Comparison of ENCODE assay signal across 23 cellular contexts in genomic region chr2:3870997-3871396, GRCh38.
"Had no signal": no experiment of that assay in that cellular context is flagged by ENCODE, and none has a peak within 500 bp of the region (broad histone marks: within the 10 kb centered on the region; RNA-seq: fewer than 3 reads in every experiment).

No MANE protein-coding gene starts in this region.

- H3K9me3 ChIP-seq: gastroesophageal sphincter, psoas muscle, stomach, tibial artery, upper lobe of right lung had no signal

- H3K4me1 Mint-ChIP-seq: mesothelial cell of epicardium; stimulated activated naive B cell treated with anti-CD40 and anti-IgM and Interleukin-4, amounts not matched to agents 10 μg/mL and 1 μg/mL and 100 μg/mL, for 72 hours had no signal

- H3K4me2 ChIP-seq: smooth muscle cell had no signal

- H3K27me3 ChIP-seq: brain microvascular endothelial cell, stomach, tibial artery, upper lobe of right lung had no signal

- H3K36me3 Mint-ChIP-seq: mesothelial cell of epicardium; naive thymus-derived CD4-positive, alpha-beta T cell; stimulated activated naive B cell treated with anti-CD40 and anti-IgM and Interleukin-4, amounts not matched to agents 10 μg/mL and 1 μg/mL and 100 μg/mL, for 72 hours had no signal

- H3K9ac ChIP-seq: parathyroid adenoma had no signal

- H3K9me3 Mint-ChIP-seq: mesothelial cell of epicardium; naive thymus-derived CD4-positive, alpha-beta T cell; stimulated activated naive B cell treated with anti-CD40 and anti-IgM and Interleukin-4, amounts not matched to agents 10 μg/mL and 1 μg/mL and 100 μg/mL, for 72 hours had no signal

- H3K36me3 ChIP-seq: brain microvascular endothelial cell, gastroesophageal sphincter, stomach, tibial artery, upper lobe of right lung had no signal

- DNase-seq: activated CD4-positive, alpha-beta T cell treated with anti-CD3 and anti-CD28 coated beads for 4 hours; activated CD4-positive, alpha-beta T cell treated with anti-CD3 and anti-CD28 coated beads, Interleukin-2, amount 50 U/mL, for 4 hours; activated CD4-positive, CD25-positive, alpha-beta regulatory T cell; activated CD8-positive, alpha-beta memory T cell treated with anti-CD3 and anti-CD28 coated beads for 24 hours; activated gamma-delta T cell treated with Interleukin-2 at 50 U/mL for 16 hours; activated naive CD4-positive, alpha-beta T cell treated with anti-CD3 and anti-CD28 coated beads, Interleukin-2, amount 50 U/mL, for 16 hours; amniotic stem cell; brain microvascular endothelial cell; hippocampal formation; kidney; left colon; naive thymus-derived CD4-positive, alpha-beta T cell; nucleus accumbens; psoas muscle; stimulated activated CD4-positive, alpha-beta T cell treated with anti-CD3 and anti-CD28 coated beads, Interleukin-2, amount 100 ng/mL, for 24 hours; stimulated activated naive B cell treated with anti-CD40 and anti-IgM and Interleukin-4, amounts not matched to agents 10 μg/mL and 1 μg/mL and 100 μg/mL, for 72 hours; stomach; tibial artery; upper lobe of right lung had no signal

- H3K27ac ChIP-seq: brain microvascular endothelial cell, gastroesophageal sphincter, parathyroid adenoma, psoas muscle, stomach, tibial artery, upper lobe of right lung had no signal

- H3K4me1 ChIP-seq: parathyroid adenoma, psoas muscle, upper lobe of right lung had no signal

- H3K27ac Mint-ChIP-seq: mesothelial cell of epicardium; naive thymus-derived CD4-positive, alpha-beta T cell; stimulated activated naive B cell treated with anti-CD40 and anti-IgM and Interleukin-4, amounts not matched to agents 10 μg/mL and 1 μg/mL and 100 μg/mL, for 72 hours had no signal

- H3K4me3 ChIP-seq: gastroesophageal sphincter, psoas muscle, smooth muscle cell, stomach, tibial artery, upper lobe of right lung had no signal

- H3K4me3 Mint-ChIP-seq: mesothelial cell of epicardium; naive thymus-derived CD4-positive, alpha-beta T cell; stimulated activated naive B cell treated with anti-CD40 and anti-IgM and Interleukin-4, amounts not matched to agents 10 μg/mL and 1 μg/mL and 100 μg/mL, for 72 hours had no signal
